17 cellular contexts compared by ENCODE assay signal in genomic region chr12:111102062-111102735, GRCh38.
DNase-seq lines count a peak whose midpoint lies in the region; ATAC-seq, FAIRE-seq and TF ChIP-seq lines count a peak whose summit lies in the region.
"Had no signal": no experiment of that assay in that cellular context is flagged by ENCODE, and none has a peak within 500 bp of the region (broad histone marks: within the 10 kb centered on the region; RNA-seq: fewer than 3 reads in every experiment).

No MANE protein-coding gene starts in this region.

- no TSS peak for BruUV-seq in K562 (replicated peaks; lab: Mats Ljungman, UMichigan)

- H3K27ac Mint-ChIP-seq in naive thymus-derived CD4-positive, alpha-beta T cell: peak overlapping the region in 2 of 9 donors; percentile 5 to 30
- H3K27ac Mint-ChIP-seq: IgD-negative memory B cell had no signal

- H4K8ac ChIP-seq in neuronal stem cell (ENCODE audit: low read depth, low read length): no peak overlapping the region

- H3K79me2 ChIP-seq in K562 (ENCODE audit: control insufficient read depth, insufficient read depth, low read length): no peaks in the 10 kb centered on the region

- peaks cover 0 to 4% (median 0%) of the 10 kb centered on the region in 5 donors for H3K36me3 Mint-ChIP-seq in naive thymus-derived CD4-positive, alpha-beta T cell
- H3K36me3 Mint-ChIP-seq: IgD-negative memory B cell had no signal

- peaks cover 8 to 14% (median 9%) of the 10 kb centered on the region in 7 donors for H3K4me1 Mint-ChIP-seq in naive thymus-derived CD4-positive, alpha-beta T cell
- H3K4me1 Mint-ChIP-seq: central memory CD8-positive, alpha-beta T cell had no signal

- TF ChIP-seq EP300 in K562 (IDR thresholded peaks at IDR 0.05; ENCODE audit: low read length): no peak

- intact Hi-C loops in K562 (cut with micrococcal nuclease): no loop called here
- intact Hi-C loops in naive thymus-derived CD4-positive, alpha-beta T cell (cut with micrococcal nuclease): no loop called here

- no peak overlapping the region for H3K18ac ChIP-seq in neuronal stem cell (ENCODE audit: low read length)

- peak overlapping the region; percentile 40 for H3K23ac ChIP-seq in neuronal stem cell (ENCODE audit: low read depth, low read length, poor library complexity)

- POLR2A ChIA-PET in K562 (lab: Yijun Ruan, JAX): interaction anchor here (1.2 kb wide), 1 partner anchor 22 kb away, joined by 3 read pairs; no protein-coding TSS in a partner anchor
- POLR2A ChIA-PET in naive thymus-derived CD4-positive, alpha-beta T cell (lab: Charles Lee): interaction anchor here (1.3 kb wide), 1 partner anchor 8 kb away, joined by 5 read pairs; no protein-coding TSS in a partner anchor

- 0 out of 2 replicates have a peak, but pooled peaks cover 3% of the 10 kb centered on the region for H4K20me1 ChIP-seq in K562 (replicated peaks; ENCODE audit: control insufficient read depth, insufficient read depth, low read length)

- 0% methylated on average over 13 of the region's 13 CpGs for WGBS in K562 (ENCODE audit: insufficient coverage, low coverage, missing lambda C conversion rate)
- WGBS in neuronal stem cell (ENCODE audit: extremely low coverage in 2 of 2, insufficient read length in 2 of 2, insufficient replicate concordance in 1 of 2), 2 donors: no CpG with 5 or more reads among the region's 13 CpGs

- H3K27ac ChIP-seq in K562 (ENCODE audit: extremely low read depth, low read depth, low read length): no peak overlapping the region
- H3K27ac ChIP-seq in neuronal stem cell (replicated peaks; ENCODE audit: low read length): no peak overlapping the region
- H3K27ac ChIP-seq in naive thymus-derived CD4-positive, alpha-beta T cell (ENCODE audit: low read depth, low read length): no peak overlapping the region
- H3K27ac ChIP-seq: SJSA1 had no signal

- H3K9me3 ChIP-seq in K562 (replicated peaks; ENCODE audit: control insufficient read depth, insufficient read depth, low read depth, low read length) (no peaks in the 10 kb centered on the region), neuronal stem cell (replicated peaks in 1 of 2; ENCODE audit: control insufficient read depth in 2 of 2, insufficient read depth in 1 of 2, low read depth in 1 of 2, low read length in 2 of 2) (no peaks in the 10 kb centered on the region)
- no peaks in the 10 kb centered on the region for H3K9me3 ChIP-seq in naive thymus-derived CD4-positive, alpha-beta T cell (ENCODE audit: control insufficient read depth in 2 of 3, low read length in 3 of 3)
- H3K9me3 ChIP-seq: SJSA1 had no signal

- no peak overlapping the region for H4K91ac ChIP-seq in neuronal stem cell (ENCODE audit: low read depth, low read length, poor library complexity)

- H3K4ac ChIP-seq in neuronal stem cell (ENCODE audit: low read length): no peak overlapping the region

- H2BK120ac ChIP-seq in neuronal stem cell (ENCODE audit: low read depth, low read length): no peak overlapping the region

- peaks cover 0 to 12% (median 0%) of the 10 kb centered on the region in 5 donors for H3K27me3 Mint-ChIP-seq in naive thymus-derived CD4-positive, alpha-beta T cell

- no peak for TF ChIP-seq POLR2A in K562 (conservative IDR thresholded peaks at IDR 0.05)

- peaks cover 3% of the 10 kb centered on the region for H3K79me1 ChIP-seq in neuronal stem cell (ENCODE audit: low read depth, low read length)

- in situ Hi-C loops in K562 (cut with MboI): no loop called here

- no peak for TF ChIP-seq RAD21 in K562 (CRISPR knock-in tag; conservative IDR thresholded peaks at IDR 0.05 in 1 of 2, IDR thresholded peaks at IDR 0.05 in 1 of 2)

- CTCF ChIA-PET in K562 (lab: Yijun Ruan, JAX; ENCODE audit: low intra/inter-chr PET ratio): no interaction called here
- CTCF ChIA-PET in naive thymus-derived CD4-positive, alpha-beta T cell (lab: Charles Lee): no interaction called here

- DNase-seq in DMS79 (lab: John Stamatoyannopoulos, UW) (peak; percentile 2), NCI-H2107 treated with DMSO at 0.1 percent for 48 hours (lab: John Stamatoyannopoulos, UW; ENCODE audit: unreplicated experiment) (peak; percentile 56), K562 (ENCODE audit: extremely low read depth in 1 of 4, low spot score in 3 of 4) (no peak), neuronal stem cell (ENCODE audit: low spot score) (no peak), NCI-H510A (lab: John Stamatoyannopoulos, UW) (no peak), 8988T (no peak)
- DNase-seq in naive thymus-derived CD4-positive, alpha-beta T cell: no peak
- DNase-seq: activated CD4-positive, alpha-beta T cell treated with anti-CD3 and anti-CD28 coated beads for 1 hour; activated effector memory CD4-positive, alpha-beta T cell treated with Interleukin-2 at 50 U/mL for 16 hours; Calu3; left colon; NCI-H1092; stimulated activated CD4-positive, alpha-beta T cell treated with anti-CD3 and anti-CD28 coated beads, Interleukin-2, amount 100 ng/mL, for 24 hours had no signal

- H3K4me2 ChIP-seq in K562 (ENCODE audit: insufficient read depth, low read length) (no peak overlapping the region), neuronal stem cell (ENCODE audit: insufficient read depth, low read length, poor library complexity, severe bottlenecking) (no peak overlapping the region)

- H2AK5ac ChIP-seq in neuronal stem cell (ENCODE audit: low read depth, low read length): no peak overlapping the region

- H3K27me3 ChIP-seq in K562 (ENCODE audit: control insufficient read depth in 2 of 2, insufficient read depth in 2 of 2, low read length in 2 of 2) (peaks cover 19 to 67% of the 10 kb centered on the region in 2 experiments), neuronal stem cell (ENCODE audit: control insufficient read depth in 3 of 3, insufficient read depth in 3 of 3, low read depth in 1 of 3, low read length in 3 of 3) (no peaks in the 10 kb centered on the region)
- H3K27me3 ChIP-seq in naive thymus-derived CD4-positive, alpha-beta T cell (ENCODE audit: control insufficient read depth in 2 of 2, insufficient read depth in 2 of 2, low read length in 2 of 2): no peaks in the 10 kb centered on the region

- H2BK5ac ChIP-seq in neuronal stem cell (ENCODE audit: low read length): no peak overlapping the region

- peaks cover 0 to 4% (median 0%) of the 10 kb centered on the region in 11 donors for H3K9me3 Mint-ChIP-seq in naive thymus-derived CD4-positive, alpha-beta T cell
- H3K9me3 Mint-ChIP-seq: central memory CD8-positive, alpha-beta T cell had no signal

- no peak overlapping the region for H2BK12ac ChIP-seq in neuronal stem cell (ENCODE audit: low read length)

- H3K36me3 ChIP-seq in K562 (ENCODE audit: control insufficient read depth, insufficient read depth, low read length) (no peaks in the 10 kb centered on the region), neuronal stem cell (replicated peaks in 1 of 2; ENCODE audit: control insufficient read depth in 2 of 2, insufficient read depth in 2 of 2, low read length in 2 of 2) (no peaks in the 10 kb centered on the region)
- H3K36me3 ChIP-seq in naive thymus-derived CD4-positive, alpha-beta T cell (ENCODE audit: control insufficient read depth in 2 of 3, insufficient read depth in 3 of 3, low read length in 3 of 3): no peaks in the 10 kb centered on the region
- H3K36me3 ChIP-seq: SJSA1 had no signal

- no peak overlapping the region for H3K14ac ChIP-seq in neuronal stem cell (ENCODE audit: low read length)

- no peak overlapping the region for H2AFZ ChIP-seq in K562 (ENCODE audit: low read depth, low read length)
- no peak overlapping the region for H2AFZ ChIP-seq in neuronal stem cell (ENCODE audit: low read length)

- H2BK15ac ChIP-seq in neuronal stem cell (ENCODE audit: low read length): no peak overlapping the region

- H3K4me1 ChIP-seq in K562 (replicated peaks in 1 of 2; ENCODE audit: control insufficient read depth in 2 of 2, insufficient read depth in 2 of 2, low read length in 2 of 2): no peaks in the 10 kb centered on the region
- H3K4me1 ChIP-seq in neuronal stem cell (ENCODE audit: control insufficient read depth in 2 of 2, insufficient read depth in 1 of 2, low read depth in 1 of 2, low read length in 2 of 2): no peaks in the 10 kb centered on the region
- H3K4me1 ChIP-seq in naive thymus-derived CD4-positive, alpha-beta T cell (ENCODE audit: control insufficient read depth in 2 of 2, insufficient read depth in 2 of 2, low read length in 2 of 2): no peaks in the 10 kb centered on the region
- H3K4me1 ChIP-seq: SJSA1 had no signal

- no peak overlapping the region for H3K4me3 ChIP-seq in K562
- no peak overlapping the region for H3K4me3 ChIP-seq in neuronal stem cell (ENCODE audit: low read length in 2 of 2)
- no peak overlapping the region for H3K4me3 ChIP-seq in naive thymus-derived CD4-positive, alpha-beta T cell (ENCODE audit: low read length)
- H3K4me3 ChIP-seq: SJSA1 had no signal

- H3K4me3 Mint-ChIP-seq in naive thymus-derived CD4-positive, alpha-beta T cell: no peak overlapping the region
- H3K4me3 Mint-ChIP-seq: central memory CD8-positive, alpha-beta T cell; IgD-negative memory B cell had no signal

- TF ChIP-seq CTCF in K562 (IDR thresholded peaks at IDR 0.05 in 2 of 3, conservative IDR thresholded peaks at IDR 0.05 in 1 of 3; ENCODE audit: insufficient read depth in 2 of 3, low read depth in 1 of 3, low read length in 3 of 3): no peak

- no peak for ATAC-seq in K562
- ATAC-seq in naive thymus-derived CD4-positive, alpha-beta T cell: no peak
- no peak for ATAC-seq in HG03442 (IDR thresholded peaks at IDR 0.05; ENCODE audit: unreplicated experiment)
- ATAC-seq: left colon had no signal

- H3K9ac ChIP-seq in K562 (ENCODE audit: insufficient read depth in 1 of 2, low read depth in 2 of 2, low read length in 2 of 2) (no peak overlapping the region), neuronal stem cell (ENCODE audit: low read depth, low read length, poor library complexity) (no peak overlapping the region)

- peaks cover 4% of the 10 kb centered on the region for H3K9me1 ChIP-seq in K562 (ENCODE audit: control insufficient read depth, insufficient read depth, low read length)

- no peak for FAIRE-seq in K562 (lab: Jason Lieb, UNC)

TF ChIP-seq in K562, 482 proteins besides CTCF, POLR2A, EP300 and RAD21:
- TF ChIP-seq ATF3 (IDR thresholded peaks at IDR 0.05) (peak; percentile 27; the same call in 1 of the 2 replicates), ATF3 (CRISPR knock-in tag; conservative IDR thresholded peaks at IDR 0.05) (no peak), CCNT2 (IDR thresholded peaks at IDR 0.05; ENCODE audit: borderline replicate concordance, extremely low read depth, insufficient read length, low read depth, low read length) (no peak)

Comparison
In these comparisons a context has a peak if more than half of its experiments do, and no peak if none do; other contexts are left out.
1. DNase-seq: peak in DMS79 (single experiment) and NCI-H2107 treated with DMSO at 0.1 percent for 48 hours (single experiment); none in K562 (0 of 4), neuronal stem cell (single experiment), NCI-H510A (single experiment), naive thymus-derived CD4-positive, alpha-beta T cell (0 of 9) and 8988T (single experiment).